8 cellular contexts compared by ENCODE assay signal in the genomic region with DNA sequence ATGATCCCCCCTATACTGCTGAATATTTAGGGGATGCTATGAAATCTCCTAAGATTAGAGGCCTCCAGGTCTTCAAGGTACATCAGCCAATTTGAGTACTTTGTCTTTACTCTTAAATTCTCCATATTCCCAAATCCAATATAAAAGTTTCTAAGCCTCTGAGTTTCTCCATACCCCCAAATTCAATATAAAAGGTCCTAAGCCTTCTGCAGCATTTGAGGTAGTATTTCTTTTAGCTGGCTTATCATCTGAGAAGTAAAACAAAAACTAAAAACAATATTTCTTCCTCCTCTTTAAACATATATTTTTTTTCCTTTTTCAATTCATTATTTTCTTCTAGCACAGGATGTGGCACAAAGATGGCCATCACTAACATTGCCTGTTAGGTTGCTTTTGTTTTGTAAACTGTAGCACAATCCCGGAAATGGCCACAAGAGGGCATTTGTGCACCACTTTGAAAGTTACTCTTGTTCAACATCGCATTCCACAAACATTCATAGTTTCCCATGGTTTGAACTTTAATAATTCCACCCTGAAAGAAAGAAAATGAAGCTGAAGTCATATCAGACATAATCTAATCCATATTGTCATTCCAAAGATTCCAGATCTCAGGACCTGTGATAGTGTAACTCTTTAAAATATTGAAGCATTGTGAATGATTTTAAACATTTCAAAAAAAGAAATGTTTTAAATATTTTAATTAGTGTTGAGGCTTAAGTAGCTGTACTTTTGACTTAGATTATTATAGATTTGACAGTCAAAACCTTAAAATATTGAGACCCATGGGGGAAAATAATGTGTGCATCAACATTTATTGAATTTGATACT. TPM values are rescaled to one million over a fixed set of nuclear protein-coding genes. Genes with fewer than 3 reads are reported as not detected.
DNase-seq lines count a peak whose midpoint lies in the region; ATAC-seq and TF ChIP-seq lines count a peak whose summit lies in the region.

No MANE protein-coding gene starts in this region.

- peak; percentile 68 for ATAC-seq in GM18873 (IDR thresholded peaks at IDR 0.05; ENCODE audit: low FRiP score, unreplicated experiment)
- peak; percentile 92 for ATAC-seq in HG03159 (IDR thresholded peaks at IDR 0.05; ENCODE audit: unreplicated experiment)
- no peak for ATAC-seq in activated naive CD8-positive, alpha-beta T cell treated with anti-CD3 and anti-CD28 coated beads, Interleukin-2, amount 50 U/mL, for 24 hours
- peak; percentile 37 for ATAC-seq in left ventricle myocardium superior
- peak; percentile 70 for ATAC-seq in sciatic nerve
- ATAC-seq in GM21619 (IDR thresholded peaks at IDR 0.05; ENCODE audit: unreplicated experiment), result no peak

- H3K9me3 Mint-ChIP-seq in Calu3 (ENCODE audit: low read depth, unreplicated experiment), result no peaks in the 10 kb centered on the region
- no peaks in the 10 kb centered on the region for H3K9me3 Mint-ChIP-seq in activated naive CD8-positive, alpha-beta T cell treated with anti-CD3 and anti-CD28 coated beads, Interleukin-2, amount 50 U/mL, for 24 hours

- H3K4me1 Mint-ChIP-seq in Calu3 (ENCODE audit: low read depth, unreplicated experiment), result peaks cover 57% of the 10 kb centered on the region
- H3K4me1 Mint-ChIP-seq in activated naive CD8-positive, alpha-beta T cell treated with anti-CD3 and anti-CD28 coated beads, Interleukin-2, amount 50 U/mL, for 24 hours, result peaks cover 3% of the 10 kb centered on the region

- TF ChIP-seq CTCF in Calu3 (IDR thresholded peaks at IDR 0.05; ENCODE audit: unreplicated experiment) (peak; percentile 70), OCI-LY1 (IDR thresholded peaks at IDR 0.05; ENCODE audit: low read length) (peak; percentile 82)

- no peaks in the 10 kb centered on the region for H3K27me3 ChIP-seq in OCI-LY1 (ENCODE audit: insufficient read depth, low read length)

- H3K4me3 Mint-ChIP-seq in Calu3 (ENCODE audit: low read depth, unreplicated experiment), result no peak overlapping the region
- no peak overlapping the region for H3K4me3 Mint-ChIP-seq in activated naive CD8-positive, alpha-beta T cell treated with anti-CD3 and anti-CD28 coated beads, Interleukin-2, amount 50 U/mL, for 24 hours

- BruUV-seq in Calu3 (replicated peaks; lab: Mats Ljungman, UMichigan), result no TSS peak

- no peak overlapping the region for H2AFZ ChIP-seq in OCI-LY1 (ENCODE audit: low read length)

- no peaks in the 10 kb centered on the region for H3K36me3 ChIP-seq in OCI-LY1 (ENCODE audit: insufficient read depth, low read length)

- no peak overlapping the region for H3K27ac ChIP-seq in OCI-LY1 (ENCODE audit: low read depth, low read length, poor library complexity, severe bottlenecking)

- H3K4me1 ChIP-seq in OCI-LY1 (ENCODE audit: insufficient read depth, low read length, severe bottlenecking), result no peaks in the 10 kb centered on the region

- no peaks in the 10 kb centered on the region for H3K27me3 Mint-ChIP-seq in Calu3 (ENCODE audit: unreplicated experiment)
- H3K27me3 Mint-ChIP-seq in activated naive CD8-positive, alpha-beta T cell treated with anti-CD3 and anti-CD28 coated beads, Interleukin-2, amount 50 U/mL, for 24 hours, result peaks cover 4% of the 10 kb centered on the region

- H4K20me1 ChIP-seq in OCI-LY1 (ENCODE audit: insufficient read depth, low read length), result no peaks in the 10 kb centered on the region

- H3K27ac Mint-ChIP-seq in Calu3 (ENCODE audit: unreplicated experiment), result no peak overlapping the region
- no peak overlapping the region for H3K27ac Mint-ChIP-seq in activated naive CD8-positive, alpha-beta T cell treated with anti-CD3 and anti-CD28 coated beads, Interleukin-2, amount 50 U/mL, for 24 hours

- H3K36me3 Mint-ChIP-seq in Calu3 (ENCODE audit: insufficient read depth, unreplicated experiment), result no peaks in the 10 kb centered on the region
- no peaks in the 10 kb centered on the region for H3K36me3 Mint-ChIP-seq in activated naive CD8-positive, alpha-beta T cell treated with anti-CD3 and anti-CD28 coated beads, Interleukin-2, amount 50 U/mL, for 24 hours (ENCODE audit: low read depth)

- no peak overlapping the region for H3K4me2 ChIP-seq in OCI-LY1 (ENCODE audit: low read length)

- no peaks in the 10 kb centered on the region for H3F3A ChIP-seq in OCI-LY1 (ENCODE audit: insufficient read depth, low read length)

- CTCF ChIA-PET in Calu3 (lab: Charles Lee), result interaction anchor here (0.7 to 2.0 kb wide), 7 partner anchors 20 to 229 kb away, joined by 4 to 16 read pairs (median 5); no protein-coding TSS in a partner anchor

- no peaks in the 10 kb centered on the region for H3K9me2 ChIP-seq in OCI-LY1 (ENCODE audit: low read depth, low read length)

- H3K9ac ChIP-seq in OCI-LY1 (ENCODE audit: low read length), result no peak overlapping the region

- no peaks in the 10 kb centered on the region for H3K79me2 ChIP-seq in OCI-LY1 (ENCODE audit: insufficient read depth, low read length)

- H3K4me3 ChIP-seq in OCI-LY1 (ENCODE audit: low read depth, low read length, poor library complexity, severe bottlenecking), result no peak overlapping the region

- no peaks in the 10 kb centered on the region for H3K9me3 ChIP-seq in OCI-LY1 (ENCODE audit: low read length)

- intact Hi-C loops in Calu3 (cut with micrococcal nuclease; ENCODE audit: unreplicated experiment) (loop anchor here (1.0 to 5.0 kb wide), 5 partner anchors 19 to 250 kb away; no protein-coding TSS in a partner anchor), left ventricle myocardium superior (cut with micrococcal nuclease) (loop anchor here (10.0 kb wide), 1 partner anchor 77 kb away; no protein-coding TSS in a partner anchor), sciatic nerve (cut with DNase I) (no loop called here)

- DNase-seq in Calu3 (peak; percentile 76), left ventricle myocardium superior (peak; percentile 32), sciatic nerve (ENCODE audit: low spot score) (peak; percentile 81)
- peak; percentile 49 for DNase-seq in activated naive CD8-positive, alpha-beta T cell treated with anti-CD3 and anti-CD28 coated beads, Interleukin-2, amount 50 U/mL, for 24 hours

RNA-seq across cellular contexts. Expression of gene SCGB3A2, which starts 21.0 kb away (rescaled TPM):
- not detected in 2 replicates for total RNA-seq in Calu3 (2022)
- total RNA-seq in left ventricle myocardium superior, result not detected
- total RNA-seq in sciatic nerve, result 1.0 TPM

RNA-seq across cellular contexts. Expression of gene SPINK1, which starts 26.0 kb away (rescaled TPM):
- total RNA-seq in Calu3 (2022) (307 and 444 TPM in 2 replicates), left ventricle myocardium superior (not detected), sciatic nerve (2.8 TPM)

RNA-seq across cellular contexts. Expression of gene C5orf46, which starts 48.8 kb away (rescaled TPM):
- total RNA-seq in Calu3 (2022) (0.97 TPM in 1 of 2 replicates, not detected in the other), left ventricle myocardium superior (2.8 TPM), sciatic nerve (not detected)

Comparison
In these comparisons a context has a peak if more than half of its experiments do, and no peak if none do; other contexts are left out.
1. ATAC-seq: peak in GM18873 (single experiment), HG03159 (single experiment), left ventricle myocardium superior (single experiment) and sciatic nerve (single experiment); none in activated naive CD8-positive, alpha-beta T cell treated with anti-CD3 and anti-CD28 coated beads, Interleukin-2, amount 50 U/mL, for 24 hours (single experiment) and GM21619 (single experiment).
2. RNA of gene SPINK1, which starts 26.0 kb away (total RNA-seq): 307 to 444 TPM in Calu3; 2.8 TPM in sciatic nerve (single experiment) and not detected in left ventricle myocardium superior (single experiment); every median in the first group is over 10 times any median in the second.
3. Peak in every context shown above with its lines, with median percentiles within 50 percentile points of each other: DNase-seq.